In the genomic region with DNA sequence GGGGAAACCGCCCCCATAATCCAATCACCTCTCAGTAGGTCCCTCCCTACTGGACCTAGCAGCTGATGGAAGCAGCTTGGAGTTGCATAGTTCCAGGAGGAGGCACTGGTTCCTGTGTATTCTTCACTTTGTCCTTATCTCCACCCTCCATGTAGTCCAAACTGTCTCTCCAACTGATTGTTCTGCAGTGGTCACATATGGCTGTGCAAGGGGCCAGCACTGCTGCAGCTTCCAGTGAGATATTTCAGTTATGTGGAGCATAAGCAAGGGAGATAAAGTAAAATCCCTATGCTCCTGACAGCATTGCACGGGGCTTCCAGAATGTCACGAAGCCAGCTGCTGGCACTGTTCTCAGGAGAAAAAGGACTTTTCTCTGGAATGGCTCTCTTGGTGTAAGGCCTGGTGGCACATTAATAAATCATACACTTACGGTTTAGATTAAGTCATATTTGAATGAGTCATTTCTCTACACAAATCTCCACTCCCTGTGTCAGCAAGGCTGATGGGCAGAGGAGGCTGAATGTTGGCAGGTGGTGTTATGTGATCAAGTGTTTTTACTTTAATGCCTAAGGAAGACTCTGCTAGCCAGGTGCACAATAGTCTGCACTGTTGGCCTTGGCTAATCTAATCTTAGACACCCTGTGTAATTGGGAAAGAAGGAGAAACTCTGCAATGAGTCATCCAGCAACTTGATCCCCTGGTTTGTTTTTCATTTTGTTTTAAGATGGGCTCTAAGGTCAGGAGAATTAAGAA, we compare ENCODE assay signal across 8 cellular contexts.
A peak's percentile ranks its signal among the peaks of the same experiment; 100 is the strongest.
DNase-seq lines count a peak whose midpoint lies in the region; ATAC-seq and TF ChIP-seq lines count a peak whose summit lies in the region.
"Had no signal": no experiment of that assay in that cellular context is flagged by ENCODE, and none has a peak within 500 bp of the region (broad histone marks: within the 10 kb centered on the region; RNA-seq: fewer than 3 reads in every experiment).

No MANE protein-coding gene starts in this region.

- H3K9me3 ChIP-seq in SK-N-SH (no peaks in the 10 kb centered on the region), cardiac muscle cell (ENCODE audit: low read depth) (no peaks in the 10 kb centered on the region), suprapubic skin (no peaks in the 10 kb centered on the region)

- peak overlapping the region; percentile 62 for H3K4me2 ChIP-seq in KMS-11
- H3K4me2 ChIP-seq in SK-N-SH: peak overlapping the region; percentile 66

- H3K27me3 ChIP-seq in KMS-11 (ENCODE audit: insufficient read depth, low read depth) (no peaks in the 10 kb centered on the region), SK-N-SH (ENCODE audit: insufficient read depth) (no peaks in the 10 kb centered on the region), cardiac muscle cell (no peaks in the 10 kb centered on the region), suprapubic skin (no peaks in the 10 kb centered on the region)

- TF ChIP-seq CTCF in KMS-11 (conservative IDR thresholded peaks at IDR 0.05; ENCODE audit: low read depth, low read length) (no peak), SK-N-SH (IDR thresholded peaks at IDR 0.05) (no peak), cardiac muscle cell (IDR thresholded peaks at IDR 0.05; ENCODE audit: low read depth, low read length) (no peak), suprapubic skin (IDR thresholded peaks at IDR 0.05) (no peak)

- H2AFZ ChIP-seq in KMS-11 (ENCODE audit: low read depth) (peak overlapping the region; percentile 21), SK-N-SH (ENCODE audit: low read depth) (no peak overlapping the region)

- ATAC-seq in HG03342 (IDR thresholded peaks at IDR 0.05; ENCODE audit: unreplicated experiment): no peak
- no peak for ATAC-seq in GM18870 (IDR thresholded peaks at IDR 0.05; ENCODE audit: unreplicated experiment)

- H3K79me2 ChIP-seq in KMS-11 (ENCODE audit: insufficient read depth, low read depth) (no peaks in the 10 kb centered on the region), SK-N-SH (ENCODE audit: insufficient read depth) (no peaks in the 10 kb centered on the region)

- 31% methylated on average over 4 of the region's 4 CpGs for WGBS in SK-N-SH (ENCODE audit: low lambda C conversion rate)
- WGBS in suprapubic skin: 46% methylated on average over 4 of the region's 4 CpGs

- H3K9me2 ChIP-seq in SK-N-SH: no peaks in the 10 kb centered on the region

- CTCF ChIA-PET in SK-N-SH (lab: Yijun Ruan, JAX): no interaction called here

- TF ChIP-seq RAD21 in SK-N-SH (IDR thresholded peaks at IDR 0.05; ENCODE audit: low read length): no peak

- H3K36me3 ChIP-seq in KMS-11 (ENCODE audit: insufficient read depth): no peaks in the 10 kb centered on the region
- no peaks in the 10 kb centered on the region for H3K36me3 ChIP-seq in SK-N-SH (replicated peaks in 1 of 2; ENCODE audit: control insufficient read depth in 1 of 2, insufficient read depth in 2 of 2, low read length in 1 of 2)
- no peaks in the 10 kb centered on the region for H3K36me3 ChIP-seq in cardiac muscle cell
- H3K36me3 ChIP-seq in suprapubic skin: no peaks in the 10 kb centered on the region

- H3K4me3 ChIP-seq in KMS-11 (IDR thresholded peaks at IDR 0.05; ENCODE audit: insufficient read depth, low read depth, low read length) (no peak overlapping the region), SK-N-SH (ENCODE audit: low read depth in 2 of 2, low read length in 1 of 2) (no peak overlapping the region), cardiac muscle cell (no peak overlapping the region), suprapubic skin (no peak overlapping the region)

- no peak for TF ChIP-seq POLR2A in suprapubic skin (IDR thresholded peaks at IDR 0.05)

- DNase-seq in SK-N-SH (no peak), cardiac muscle cell (ENCODE audit: low read depth in 1 of 2, low spot score in 1 of 2) (peak in 1 of 2 donors; percentile 8), suprapubic skin (ENCODE audit: low spot score in 2 of 2) (no peak), T-helper 9 cell (no peak)
- DNase-seq: stimulated activated CD4-positive, alpha-beta T cell treated with anti-CD3 and anti-CD28 coated beads, Interleukin-4, amount 100 ng/mL, for 1 hour had no signal

- POLR2A ChIA-PET in SK-N-SH (lab: Yijun Ruan, JAX): no interaction called here

- H4K20me1 ChIP-seq in KMS-11 (ENCODE audit: insufficient read depth) (no peaks in the 10 kb centered on the region), SK-N-SH (ENCODE audit: insufficient read depth) (no peaks in the 10 kb centered on the region)

- TF ChIP-seq EP300 in SK-N-SH (IDR thresholded peaks at IDR 0.05; ENCODE audit: borderline replicate concordance in 1 of 2, low read depth in 1 of 2, low read length in 1 of 2) (peak; percentile 54 to 90; a peak in 3 of 4 replicates), suprapubic skin (IDR thresholded peaks at IDR 0.05) (no peak)

- H3K4me1 ChIP-seq in KMS-11 (ENCODE audit: low read depth, poor library complexity, severe bottlenecking) (peaks cover 25% of the 10 kb centered on the region), SK-N-SH (ENCODE audit: control insufficient read depth in 1 of 2, insufficient read depth in 2 of 2, low read depth in 1 of 2, low read length in 1 of 2) (peaks cover 21 to 33% of the 10 kb centered on the region in 2 experiments; a peak in 3 of 4 replicates), cardiac muscle cell (ENCODE audit: low read depth) (peaks cover 9% of the 10 kb centered on the region), suprapubic skin (peaks cover 17% of the 10 kb centered on the region)

- peaks cover 29% of the 10 kb centered on the region for H3F3A ChIP-seq in SK-N-SH (replicated peaks; ENCODE audit: insufficient read depth)

- H3K27ac ChIP-seq in KMS-11 (peak overlapping the region; percentile 66), SK-N-SH (ENCODE audit: low read depth in 2 of 2, low read length in 1 of 2) (peak overlapping the region; percentile 80 to 91), cardiac muscle cell (peak overlapping the region; percentile 20), suprapubic skin (peak overlapping the region; percentile 56)

- peak overlapping the region; percentile 20; the same call in 1 of the 2 replicates for H3K9ac ChIP-seq in KMS-11
- H3K9ac ChIP-seq in SK-N-SH: no peak overlapping the region

TF ChIP-seq in SK-N-SH, 30 proteins besides CTCF, POLR2A, EP300 and RAD21 (continues in another document):
- peak; percentile 57; the same call in 1 of the 2 replicates for TF ChIP-seq RXRA (IDR thresholded peaks at IDR 0.05; ENCODE audit: borderline replicate concordance, low read depth)
- peak; percentile 89 for TF ChIP-seq FOSL2 (IDR thresholded peaks at IDR 0.05; ENCODE audit: borderline replicate concordance, low read depth)
- TF ChIP-seq JUND (IDR thresholded peaks at IDR 0.05): peak; percentile 95
- peak; percentile 97 for TF ChIP-seq TCF12 (IDR thresholded peaks at IDR 0.05)
- TF ChIP-seq ELF1 (IDR thresholded peaks at IDR 0.05): no peak
- no peak for TF ChIP-seq GATA2 (CRISPR knock-in tag; IDR thresholded peaks at IDR 0.05)
- TF ChIP-seq, protein P1, sequence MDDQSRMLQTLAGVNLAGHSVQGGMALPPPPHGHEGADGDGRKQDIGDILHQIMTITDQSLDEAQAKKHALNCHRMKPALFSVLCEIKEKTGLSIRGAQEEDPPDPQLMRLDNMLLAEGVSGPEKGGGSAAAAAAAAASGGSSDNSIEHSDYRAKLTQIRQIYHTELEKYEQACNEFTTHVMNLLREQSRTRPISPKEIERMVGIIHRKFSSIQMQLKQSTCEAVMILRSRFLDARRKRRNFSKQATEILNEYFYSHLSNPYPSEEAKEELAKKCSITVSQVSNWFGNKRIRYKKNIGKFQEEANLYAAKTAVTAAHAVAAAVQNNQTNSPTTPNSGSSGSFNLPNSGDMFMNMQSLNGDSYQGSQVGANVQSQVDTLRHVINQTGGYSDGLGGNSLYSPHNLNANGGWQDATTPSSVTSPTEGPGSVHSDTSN (IDR thresholded peaks at IDR 0.05): peak; percentile 96
- TF ChIP-seq, protein P2, sequence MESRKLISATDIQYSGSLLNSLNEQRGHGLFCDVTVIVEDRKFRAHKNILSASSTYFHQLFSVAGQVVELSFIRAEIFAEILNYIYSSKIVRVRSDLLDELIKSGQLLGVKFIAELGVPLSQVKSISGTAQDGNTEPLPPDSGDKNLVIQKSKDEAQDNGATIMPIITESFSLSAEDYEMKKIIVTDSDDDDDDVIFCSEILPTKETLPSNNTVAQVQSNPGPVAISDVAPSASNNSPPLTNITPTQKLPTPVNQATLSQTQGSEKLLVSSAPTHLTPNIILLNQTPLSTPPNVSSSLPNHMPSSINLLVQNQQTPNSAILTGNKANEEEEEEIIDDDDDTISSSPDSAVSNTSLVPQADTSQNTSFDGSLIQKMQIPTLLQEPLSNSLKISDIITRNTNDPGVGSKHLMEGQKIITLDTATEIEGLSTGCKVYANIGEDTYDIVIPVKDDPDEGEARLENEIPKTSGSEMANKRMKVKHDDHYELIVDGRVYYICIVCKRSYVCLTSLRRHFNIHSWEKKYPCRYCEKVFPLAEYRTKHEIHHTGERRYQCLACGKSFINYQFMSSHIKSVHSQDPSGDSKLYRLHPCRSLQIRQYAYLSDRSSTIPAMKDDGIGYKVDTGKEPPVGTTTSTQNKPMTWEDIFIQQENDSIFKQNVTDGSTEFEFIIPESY (IDR thresholded peaks at IDR 0.05; ENCODE audit: borderline replicate concordance, low read depth): 0 out of 2 replicates have a peak, but pooled peaks have one; percentile 47
- no peak for TF ChIP-seq YY1 (IDR thresholded peaks at IDR 0.05; ENCODE audit: low read depth)
- TF ChIP-seq, protein P3, sequence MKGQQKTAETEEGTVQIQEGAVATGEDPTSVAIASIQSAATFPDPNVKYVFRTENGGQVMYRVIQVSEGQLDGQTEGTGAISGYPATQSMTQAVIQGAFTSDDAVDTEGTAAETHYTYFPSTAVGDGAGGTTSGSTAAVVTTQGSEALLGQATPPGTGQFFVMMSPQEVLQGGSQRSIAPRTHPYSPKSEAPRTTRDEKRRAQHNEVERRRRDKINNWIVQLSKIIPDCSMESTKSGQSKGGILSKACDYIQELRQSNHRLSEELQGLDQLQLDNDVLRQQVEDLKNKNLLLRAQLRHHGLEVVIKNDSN (IDR thresholded peaks at IDR 0.05; ENCODE audit: borderline replicate concordance, low read depth): no peak
- no peak; the same call in 1 of the 2 replicates for TF ChIP-seq MEF2A (IDR thresholded peaks at IDR 0.05; ENCODE audit: borderline replicate concordance, low read depth)
- TF ChIP-seq SIN3A (IDR thresholded peaks at IDR 0.05; ENCODE audit: borderline replicate concordance, low read depth, low read length): peak; percentile 66; the same call in 1 of the 2 replicates
- no peak for TF ChIP-seq MXI1 (IDR thresholded peaks at IDR 0.05; ENCODE audit: low read depth, low read length)
- no peak for TF ChIP-seq SMC3 (IDR thresholded peaks at IDR 0.05; ENCODE audit: low read depth, low read length)
- 0 out of 2 replicates have a peak, but pooled peaks have one; percentile 20 for TF ChIP-seq GABPA (IDR thresholded peaks at IDR 0.05; ENCODE audit: low read depth)
- TF ChIP-seq RFX5 (IDR thresholded peaks at IDR 0.05; ENCODE audit: low read length): no peak
- peak; percentile 77 for TF ChIP-seq NFIC (IDR thresholded peaks at IDR 0.05; ENCODE audit: borderline replicate concordance)
- TF ChIP-seq NRF1 (IDR thresholded peaks at IDR 0.05; ENCODE audit: low read depth, low read length): no peak
- 0 out of 2 replicates have a peak, but pooled peaks have one; percentile 68 for TF ChIP-seq FOXM1 (IDR thresholded peaks at IDR 0.05; ENCODE audit: low read depth)

Comparison
In these comparisons a context has a peak if more than half of its experiments do, and no peak if none do; other contexts are left out.
1. H3K27ac ChIP-seq: peak in every context shown above with its lines; median percentile 86 in SK-N-SH; 66 in KMS-11; 56 in suprapubic skin; 20 in cardiac muscle cell.